14 cellular contexts compared by ENCODE assay signal in genomic region chr13:40452038-40452666, GRCh38.
DNase-seq lines count a peak whose midpoint lies in the region; ATAC-seq and TF ChIP-seq lines count a peak whose summit lies in the region.
"Had no signal": no experiment of that assay in that cellular context is flagged by ENCODE, and none has a peak within 500 bp of the region (broad histone marks: within the 10 kb centered on the region; RNA-seq: fewer than 3 reads in every experiment).

No MANE protein-coding gene starts in this region.

- no TSS peak for BruUV-seq in OCI-LY7 (replicated peaks; lab: Mats Ljungman, UMichigan)

- TF ChIP-seq CTCF in CD14-positive monocyte (IDR thresholded peaks at IDR 0.05) = no peak
- no peak for TF ChIP-seq CTCF in OCI-LY7 (conservative IDR thresholded peaks at IDR 0.05; ENCODE audit: low read length)
- TF ChIP-seq CTCF in esophagus squamous epithelium (IDR thresholded peaks at IDR 0.05) = no peak
- TF ChIP-seq CTCF in GM23338 (conservative IDR thresholded peaks at IDR 0.05; ENCODE audit: low read depth in 2 of 2) = no peak

- peak overlapping the region; percentile 12 for H3K27ac ChIP-seq in OCI-LY7 (ENCODE audit: low read depth, low read length, poor library complexity, severe bottlenecking)
- H3K27ac ChIP-seq in esophagus squamous epithelium = peak overlapping the region; percentile 35 to 82 (median 63)
- H3K27ac ChIP-seq in trophoblast cell (ENCODE audit: low read depth, low read length) = peak overlapping the region; percentile 75
- no peak overlapping the region for H3K27ac ChIP-seq in GM23338 (ENCODE audit: low read depth)

- H3K4me3 Mint-ChIP-seq in CD14-positive monocyte (peak overlapping the region in 1 of 2 donors; percentile 57), GM23338 (no peak overlapping the region)

- H3K4ac ChIP-seq in trophoblast cell (ENCODE audit: low read depth, low read length) = peak overlapping the region; percentile 72

- 25 to 96% methylated on average over 1 to 5 of the region's 5 CpGs for WGBS in esophagus squamous epithelium, 2 donors
- no CpG with 5 or more reads among the region's 5 CpGs for WGBS in trophoblast cell (ENCODE audit: extremely low coverage, insufficient coverage, insufficient read length)

- H3K4me1 Mint-ChIP-seq in CD14-positive monocyte (peaks cover 11% of the 10 kb centered on the region), GM23338 (peaks cover 3% of the 10 kb centered on the region; the same call in 1 of the 3 replicates)

- H3K27me3 ChIP-seq in esophagus squamous epithelium (no peaks in the 10 kb centered on the region), trophoblast cell (ENCODE audit: insufficient read depth, low read length) (no peaks in the 10 kb centered on the region), GM23338 (ENCODE audit: insufficient read depth) (no peaks in the 10 kb centered on the region)
- H3K27me3 ChIP-seq: spleen had no signal

- no peak for TF ChIP-seq POLR2A in esophagus squamous epithelium (IDR thresholded peaks at IDR 0.05)

- DNase-seq in CD14-positive monocyte (ENCODE audit: low spot score) (no peak), OCI-LY7 (ENCODE audit: low spot score) (no peak), esophagus squamous epithelium (lab: John Stamatoyannopoulos, UW) (no peak), trophoblast cell (peak in 1 of 2 donors; percentile 28), GM23338 (ENCODE audit: low spot score) (no peak), left colon (no peak)
- DNase-seq: activated CD4-positive, alpha-beta T cell treated with anti-CD3 and anti-CD28 coated beads, Interleukin-2, amount 50 U/mL, for 1 hour; DMS79; Karpas-422; mesenchymal stem cell; NCI-H187 treated with DMSO at 0.1 percent for 48 hours; spleen had no signal

- peak overlapping the region; percentile 56 for H4K8ac ChIP-seq in trophoblast cell (ENCODE audit: low read depth, low read length)

- peaks cover 20% of the 10 kb centered on the region; the same call in 1 of the 2 replicates for H3K9me3 ChIP-seq in OCI-LY7 (ENCODE audit: low read length)
- H3K9me3 ChIP-seq in esophagus squamous epithelium = no peaks in the 10 kb centered on the region
- H3K9me3 ChIP-seq in trophoblast cell (ENCODE audit: insufficient read depth, low read depth, low read length) = peaks cover 2% of the 10 kb centered on the region

- peaks cover 26% of the 10 kb centered on the region for H3K79me1 ChIP-seq in trophoblast cell (ENCODE audit: low read length)

- no peak overlapping the region for H3K4me3 ChIP-seq in OCI-LY7 (ENCODE audit: low read depth, low read length, poor library complexity, severe bottlenecking)
- H3K4me3 ChIP-seq in esophagus squamous epithelium = no peak overlapping the region
- no peak overlapping the region for H3K4me3 ChIP-seq in trophoblast cell (ENCODE audit: low read depth, low read length)
- H3K4me3 ChIP-seq in GM23338 = no peak overlapping the region
- H3K4me3 ChIP-seq: spleen had no signal

- POLR2A ChIA-PET in OCI-LY7 (lab: Charles Lee) = interaction anchor here (0.6 to 2.9 kb wide), 7 partner anchors 8 to 338 kb away, joined by 3 to 12 read pairs (median 3); no protein-coding TSS in a partner anchor

- no peak overlapping the region for H3K23ac ChIP-seq in trophoblast cell (ENCODE audit: low read length)

- H3K4me2 ChIP-seq in OCI-LY7 (ENCODE audit: low read length) = peak overlapping the region; percentile 18
- H3K4me2 ChIP-seq in trophoblast cell (ENCODE audit: low read length) = no peak overlapping the region
- H3K4me2 ChIP-seq in GM23338 = no peak overlapping the region

- intact Hi-C loops in CD14-positive monocyte (cut with micrococcal nuclease) = no loop called here
- intact Hi-C loops in OCI-LY7 (cut with micrococcal nuclease; ENCODE audit: unreplicated experiment) = no loop called here
- intact Hi-C loops in esophagus squamous epithelium (cut with DNase I) = no loop called here
- intact Hi-C loops in left colon (cut with DNase I, micrococcal nuclease) = no loop called here

- H3K9me2 ChIP-seq in OCI-LY7 (ENCODE audit: insufficient read depth, low read length) = no peaks in the 10 kb centered on the region
- H3K9me2 ChIP-seq in GM23338 (ENCODE audit: insufficient read depth) = no peaks in the 10 kb centered on the region

- no peak overlapping the region for H4K12ac ChIP-seq in trophoblast cell (ENCODE audit: low read depth, low read length)

- peak overlapping the region; percentile 86 for H2BK12ac ChIP-seq in trophoblast cell (ENCODE audit: low read length)

- H3K4me1 ChIP-seq in OCI-LY7 (ENCODE audit: insufficient read depth, low read length, poor library complexity, severe bottlenecking) = peaks cover 57% of the 10 kb centered on the region
- peaks cover 0 to 22% (median 18%) of the 10 kb centered on the region in 3 donors for H3K4me1 ChIP-seq in esophagus squamous epithelium
- peaks cover 12 to 15% of the 10 kb centered on the region in 2 experiments for H3K4me1 ChIP-seq in trophoblast cell (ENCODE audit: control insufficient read depth in 1 of 2, insufficient read depth in 2 of 2, low read length in 2 of 2)
- no peaks in the 10 kb centered on the region for H3K4me1 ChIP-seq in GM23338 (ENCODE audit: insufficient read depth)

- no peaks in the 10 kb centered on the region for H3K36me3 Mint-ChIP-seq in CD14-positive monocyte
- H3K36me3 Mint-ChIP-seq in GM23338 (ENCODE audit: low read depth) = peaks cover 8% of the 10 kb centered on the region; the same call in 2 of the 3 replicates

- CTCF ChIA-PET in OCI-LY7 (lab: Charles Lee; ENCODE audit: unreplicated experiment) = no interaction called here

- ATAC-seq in GM23338 = no peak
- ATAC-seq in HG03520 (IDR thresholded peaks at IDR 0.05; ENCODE audit: unreplicated experiment) = no peak
- ATAC-seq in GM18867 (IDR thresholded peaks at IDR 0.05; ENCODE audit: unreplicated experiment) = no peak
- no peak for ATAC-seq in left colon

- H2AFZ ChIP-seq in OCI-LY7 (ENCODE audit: low read length) (peak overlapping the region; percentile 5; the same call in 1 of the 2 replicates), trophoblast cell (ENCODE audit: insufficient read depth, low read length, poor library complexity) (no peak overlapping the region), GM23338 (no peak overlapping the region)

- H2BK5ac ChIP-seq in trophoblast cell (ENCODE audit: low read depth, low read length, poor library complexity) = peak overlapping the region; percentile 86

- H3K18ac ChIP-seq in trophoblast cell (ENCODE audit: low read length) = peak overlapping the region; percentile 5

- H2BK120ac ChIP-seq in trophoblast cell (ENCODE audit: insufficient read depth, low read length, poor library complexity) = peak overlapping the region; percentile 91

- H3K9me3 Mint-ChIP-seq in CD14-positive monocyte (peaks cover 0 to 6% (median 2%) of the 10 kb centered on the region in 7 donors), GM23338 (peaks cover 3% of the 10 kb centered on the region)

- H3F3A ChIP-seq in GM23338 (replicated peaks; ENCODE audit: low read depth) = no peaks in the 10 kb centered on the region

- H3K79me2 ChIP-seq in OCI-LY7 (ENCODE audit: insufficient read depth, low read depth, low read length) (no peaks in the 10 kb centered on the region), trophoblast cell (ENCODE audit: control insufficient read depth, insufficient read depth, low read length, poor library complexity) (peaks cover 3% of the 10 kb centered on the region), GM23338 (replicated peaks; ENCODE audit: insufficient read depth) (no peaks in the 10 kb centered on the region)

- no peak overlapping the region for H3K9ac ChIP-seq in trophoblast cell (ENCODE audit: low read length)

- peak overlapping the region; percentile 90 for H2AK5ac ChIP-seq in trophoblast cell (ENCODE audit: low read length)

- no peaks in the 10 kb centered on the region for H4K20me1 ChIP-seq in OCI-LY7 (ENCODE audit: insufficient read depth, low read length)
- no peaks in the 10 kb centered on the region for H4K20me1 ChIP-seq in GM23338 (replicated peaks; ENCODE audit: insufficient read depth)

- H3K27me3 Mint-ChIP-seq in CD14-positive monocyte (ENCODE audit: low read depth in 3 of 3) (peaks cover 0 to 2% (median under 1%) of the 10 kb centered on the region in 3 donors), GM23338 (ENCODE audit: insufficient read depth, low read depth, poor library complexity) (no peaks in the 10 kb centered on the region)

- H3K14ac ChIP-seq in trophoblast cell (ENCODE audit: low read length) = peak overlapping the region; percentile 83

- H4K91ac ChIP-seq in trophoblast cell (ENCODE audit: low read depth, low read length) = peak overlapping the region; percentile 96

- peaks cover 21% of the 10 kb centered on the region for H3K36me3 ChIP-seq in OCI-LY7 (ENCODE audit: insufficient read depth, low read length)
- no peaks in the 10 kb centered on the region for H3K36me3 ChIP-seq in esophagus squamous epithelium
- H3K36me3 ChIP-seq in trophoblast cell (ENCODE audit: control insufficient read depth in 1 of 2, insufficient read depth in 2 of 2, low read length in 2 of 2) = peaks cover 0 to 3% of the 10 kb centered on the region in 2 experiments
- no peaks in the 10 kb centered on the region for H3K36me3 ChIP-seq in GM23338 (ENCODE audit: insufficient read depth)
- H3K36me3 ChIP-seq: spleen had no signal

- H3K27ac Mint-ChIP-seq in CD14-positive monocyte (peak overlapping the region in 6 of 7 donors; percentile 8 to 86 (median 65)), GM23338 (no peak overlapping the region)

TF ChIP-seq in GM23338, 12 proteins besides CTCF, POLR2A, EP300 and RAD21 (continues in another document):
- TF ChIP-seq NANOG (IDR thresholded peaks at IDR 0.05; ENCODE audit: borderline replicate concordance) (no peak), ZNF331 (CRISPR knock-in tag; IDR thresholded peaks at IDR 0.05; ENCODE audit: low read depth) (no peak), ETS1 (IDR thresholded peaks at IDR 0.05) (no peak), JUNB (IDR thresholded peaks at IDR 0.05; ENCODE audit: unreplicated experiment) (no peak)
